Comparison of ENCODE assay signal across 28 cellular contexts in genomic region chr9:96034553-96035122, GRCh38.
"Had no signal": no experiment of that assay in that cellular context is flagged by ENCODE, and none has a peak within 500 bp of the region (broad histone marks: within the 10 kb centered on the region; RNA-seq: fewer than 3 reads in every experiment).

No MANE protein-coding gene starts in this region.

- H3K27ac ChIP-seq: KMS-11, PC-9, RWPE1, SJCRH30, SK-N-MC had no signal

- ATAC-seq: Panc1, Right ventricle myocardium inferior, SK-N-SH treated with all-trans-retinoic acid at 6 μM for 48 hours had no signal

- H3K9me3 ChIP-seq: SJCRH30 had no signal

- H3K27me3 ChIP-seq: SJCRH30 had no signal

- H3K4me3 ChIP-seq: PC-9, SJCRH30, SK-N-MC had no signal

- DNase-seq: Karpas-422, KBM-7, MM.1S, MV-4-11, NCI-H1105, NCI-H1417 treated with DMSO at 0.1 percent for 48 hours, NCI-H1436 treated with DMSO at 0.1 percent for 48 hours, NCI-H1694 treated with DMSO at 0.1 percent for 48 hours, NCI-H187 treated with DMSO at 0.1 percent for 48 hours, NCI-H2029, NCI-H2171 treated with DMSO at 0.1 percent for 48 hours, NCI-H2227 treated with DMSO at 0.1 percent for 48 hours, NCI-H345, NCI-H446, NCI-H510A treated with DMSO at 0.1 percent for 48 hours, NCI-H524 treated with DMSO at 0.1 percent for 48 hours, NCI-H526 treated with DMSO at 0.1 percent for 48 hours, NCI-H774, PC-9, SHP77, SIG-M5, SJCRH30 had no signal

- H3K36me3 ChIP-seq: SJCRH30 had no signal
